Comparison of ENCODE assay signal across 17 cellular contexts in genomic region chr10:73818402-73818801, GRCh38. TPM values are rescaled to one million over a fixed set of nuclear protein-coding genes. Genes with fewer than 3 reads are reported as not detected.
DNase-seq lines count a peak whose midpoint lies in the region; ATAC-seq, FAIRE-seq and TF ChIP-seq lines count a peak whose summit lies in the region.
"Had no signal": no experiment of that assay in that cellular context is flagged by ENCODE, and none has a peak within 500 bp of the region (broad histone marks: within the 10 kb centered on the region; RNA-seq: fewer than 3 reads in every experiment).

No MANE protein-coding gene starts in this region.

- H3F3A ChIP-seq in PC-3 (ENCODE audit: low read length, unreplicated experiment), result peaks cover 2% of the 10 kb centered on the region

- no peak overlapping the region for H3K4me2 ChIP-seq in PC-3 (ENCODE audit: low read length)

- H3K9me3 ChIP-seq in PC-3 (ENCODE audit: low read length) (no peaks in the 10 kb centered on the region), psoas muscle (no peaks in the 10 kb centered on the region)
- H3K9me3 ChIP-seq in CD8-positive, alpha-beta T cell (ENCODE audit: low read length), result no peaks in the 10 kb centered on the region
- H3K9me3 ChIP-seq: mucosa of descending colon, tibial artery had no signal

- peak; percentile 79 for DNase-seq in H7
- no peak for DNase-seq in PC-3
- DNase-seq in psoas muscle, result no peak
- DNase-seq in D721Med (ENCODE audit: insufficient read length, low spot score), result no peak
- no peak for DNase-seq in CD8-positive, alpha-beta T cell
- DNase-seq: activated naive CD8-positive, alpha-beta T cell treated with anti-CD3 and anti-CD28 coated beads, Interleukin-2, amount 50 U/mL, for 24 hours; GDM1; left colon; mucosa of descending colon; NCI-H146; stimulated activated CD4-positive, alpha-beta T cell treated with anti-CD3 and anti-CD28 coated beads, Interleukin-4, amount 100 ng/mL, for 1 hour; T-cell; tibial artery had no signal

- H3K4me3 Mint-ChIP-seq in CD8-positive, alpha-beta T cell, result no peak overlapping the region
- H3K4me3 Mint-ChIP-seq: activated naive CD8-positive, alpha-beta T cell treated with anti-CD3 and anti-CD28 coated beads, Interleukin-2, amount 50 U/mL, for 24 hours; central memory CD8-positive, alpha-beta T cell; T-cell had no signal

- H3K27ac ChIP-seq in PC-3 (ENCODE audit: low read length), result no peak overlapping the region
- H3K27ac ChIP-seq in psoas muscle, result peak overlapping the region; percentile 4
- no peak overlapping the region for H3K27ac ChIP-seq in CD8-positive, alpha-beta T cell (ENCODE audit: low read depth, low read length)

- WGBS in psoas muscle, 3 donors, result 78 to 92% (median 87%) methylated on average over 10 of the region's 10 CpGs

- H3K27me3 ChIP-seq in H7 (ENCODE audit: control insufficient read depth, insufficient read depth, low read length) (no peaks in the 10 kb centered on the region), PC-3 (ENCODE audit: low read length) (no peaks in the 10 kb centered on the region), psoas muscle (ENCODE audit: insufficient read depth in 3 of 3, low read length in 2 of 3) (no peaks in the 10 kb centered on the region)
- H3K27me3 ChIP-seq in CD8-positive, alpha-beta T cell (ENCODE audit: insufficient read depth, low read length), result no peaks in the 10 kb centered on the region
- H3K27me3 ChIP-seq: tibial artery had no signal

- TF ChIP-seq CTCF in PC-3 (conservative IDR thresholded peaks at IDR 0.05; ENCODE audit: low read depth, low read length) (peak; percentile 51), psoas muscle (IDR thresholded peaks at IDR 0.05) (no peak), D721Med (IDR thresholded peaks at IDR 0.05; ENCODE audit: insufficient read depth, missing control alignments) (no peak)
- TF ChIP-seq CTCF in CD8-positive, alpha-beta T cell (IDR thresholded peaks at IDR 0.05), result no peak

- H4K20me1 ChIP-seq in PC-3 (ENCODE audit: low read length), result peaks cover 3% of the 10 kb centered on the region; the same call in 1 of the 2 replicates

- no peaks in the 10 kb centered on the region for H3K79me2 ChIP-seq in PC-3 (ENCODE audit: low read length)

- no peaks in the 10 kb centered on the region for H3K9me3 Mint-ChIP-seq in CD8-positive, alpha-beta T cell
- H3K9me3 Mint-ChIP-seq: activated naive CD8-positive, alpha-beta T cell treated with anti-CD3 and anti-CD28 coated beads, Interleukin-2, amount 50 U/mL, for 24 hours; central memory CD8-positive, alpha-beta T cell; T-cell had no signal

- H3K9ac ChIP-seq in PC-3 (ENCODE audit: low read length), result no peak overlapping the region

- intact Hi-C loops in PC-3 (cut with micrococcal nuclease) (loop anchor here (2.0 kb wide), 2 partner anchors 30 to 60 kb away; no protein-coding TSS in a partner anchor), psoas muscle (cut with DNase I) (no loop called here)
- intact Hi-C loops in CD8-positive, alpha-beta T cell (cut with DNase I, micrococcal nuclease), result no loop called here

- H3K27me3 Mint-ChIP-seq in CD8-positive, alpha-beta T cell (ENCODE audit: low read depth), result no peaks in the 10 kb centered on the region
- H3K27me3 Mint-ChIP-seq: activated naive CD8-positive, alpha-beta T cell treated with anti-CD3 and anti-CD28 coated beads, Interleukin-2, amount 50 U/mL, for 24 hours; central memory CD8-positive, alpha-beta T cell; T-cell had no signal

- peaks cover 78% of the 10 kb centered on the region for H3K36me3 Mint-ChIP-seq in CD8-positive, alpha-beta T cell

- POLR2A ChIA-PET in PC-3 (lab: Charles Lee; ENCODE audit: unreplicated experiment), result interaction anchor here (0.6 to 0.7 kb wide), 2 partner anchors 18 to 41 kb away, joined by 3 to 4 read pairs; no protein-coding TSS in a partner anchor
- POLR2A ChIA-PET in CD8-positive, alpha-beta T cell (lab: Charles Lee), result interaction anchor here (1.3 kb wide), 1 partner anchor 45 kb away, joined by 5 read pairs; no protein-coding TSS in a partner anchor

- no peak overlapping the region for H3K4me3 ChIP-seq in H7 (ENCODE audit: insufficient read depth, low read depth, low read length)
- H3K4me3 ChIP-seq in PC-3 (ENCODE audit: low read length), result no peak overlapping the region
- no peak overlapping the region for H3K4me3 ChIP-seq in psoas muscle
- H3K4me3 ChIP-seq in CD8-positive, alpha-beta T cell (ENCODE audit: low read depth, low read length), result no peak overlapping the region
- H3K4me3 ChIP-seq: mucosa of descending colon, tibial artery had no signal

- no peak overlapping the region for H3K27ac Mint-ChIP-seq in CD8-positive, alpha-beta T cell
- H3K27ac Mint-ChIP-seq: activated naive CD8-positive, alpha-beta T cell treated with anti-CD3 and anti-CD28 coated beads, Interleukin-2, amount 50 U/mL, for 24 hours had no signal

- H3K4me1 ChIP-seq in PC-3 (ENCODE audit: insufficient read depth, low read length) (peaks cover 22% of the 10 kb centered on the region), psoas muscle (peaks cover 8% of the 10 kb centered on the region)
- H3K4me1 ChIP-seq in CD8-positive, alpha-beta T cell (ENCODE audit: insufficient read depth, low read length), result no peaks in the 10 kb centered on the region

- no peak overlapping the region for H2AFZ ChIP-seq in PC-3 (ENCODE audit: low read length)

- FAIRE-seq in D721Med (lab: Jason Lieb, UNC), result no peak

- CTCF ChIA-PET in PC-3 (lab: Charles Lee), result interaction anchor here (2.2 to 3.2 kb wide), 2 partner anchors 10 to 61 kb away, joined by 16 to 32 read pairs; no protein-coding TSS in a partner anchor
- CTCF ChIA-PET in CD8-positive, alpha-beta T cell (lab: Charles Lee), result interaction anchor here (1.0 to 2.0 kb wide), 2 partner anchors 48 to 61 kb away, joined by 3 to 9 read pairs; no protein-coding TSS in a partner anchor

- H3K9me2 ChIP-seq in PC-3 (replicated peaks; ENCODE audit: low read length), result no peaks in the 10 kb centered on the region

- H3K36me3 ChIP-seq in H7 (replicated peaks; ENCODE audit: control insufficient read depth, insufficient read depth, low read length) (peaks cover 8% of the 10 kb centered on the region), PC-3 (ENCODE audit: low read depth, low read length) (peaks cover 54% of the 10 kb centered on the region), psoas muscle (ENCODE audit: insufficient read depth in 1 of 2, low read depth in 1 of 2) (peaks cover 3 to 81% of the 10 kb centered on the region in 2 donors)
- peaks cover 33% of the 10 kb centered on the region for H3K36me3 ChIP-seq in CD8-positive, alpha-beta T cell (ENCODE audit: insufficient read depth, low read length)

- BruUV-seq in PC-3 (replicated peaks; lab: Mats Ljungman, UMichigan), result no TSS peak

- no peaks in the 10 kb centered on the region for H3K4me1 Mint-ChIP-seq in CD8-positive, alpha-beta T cell (ENCODE audit: low read depth)
- H3K4me1 Mint-ChIP-seq: activated naive CD8-positive, alpha-beta T cell treated with anti-CD3 and anti-CD28 coated beads, Interleukin-2, amount 50 U/mL, for 24 hours had no signal

- ATAC-seq in PC-3 (no peak), esophagus mucosa (peak; percentile 2), psoas muscle (no peak), HG02885 (IDR thresholded peaks at IDR 0.05; ENCODE audit: poor library complexity, unreplicated experiment) (no peak), GM19035 (IDR thresholded peaks at IDR 0.05; ENCODE audit: unreplicated experiment) (no peak)
- no peak for ATAC-seq in CD8-positive, alpha-beta T cell
- ATAC-seq: activated naive CD8-positive, alpha-beta T cell treated with anti-CD3 and anti-CD28 coated beads, Interleukin-2, amount 50 U/mL, for 24 hours; left colon; T-cell had no signal

RNA-seq across cellular contexts. Expression of gene NDST2, which starts 7.0 kb away (rescaled TPM):
- total RNA-seq in H7 (2014; rRNA removed; shearing (Covaris generic)), result 26.0 and 31.6 TPM in 2 replicates
- total RNA-seq in PC-3 (2014; rRNA removed) (53.0 and 89.9 TPM in 2 replicates), esophagus mucosa (15.9 TPM), psoas muscle (10 to 100 TPM in 3 of 4 donors, 1 to 10 TPM in 1; 9.4 to 14.5 (median 12.0) TPM)
- 1 to 10 TPM; 4.5 to 8.6 (median 7.8) TPM for polyA plus RNA-seq in psoas muscle
- 100 to 1,000 TPM; 152 to 154 TPM for total RNA-seq in CD8-positive, alpha-beta T cell

RNA-seq across cellular contexts. Expression of gene ZSWIM8, which starts 33.0 kb away (rescaled TPM):
- 21.8 and 59.8 TPM in 2 replicates for total RNA-seq in H7 (2014; rRNA removed; shearing (Covaris generic))
- 152 and 173 TPM in 2 replicates for total RNA-seq in PC-3 (2014; rRNA removed)
- total RNA-seq in esophagus mucosa, result 71.7 TPM
- 10 to 100 TPM; 57.0 to 65.1 (median 58.7) TPM for total RNA-seq in psoas muscle
- 10 to 100 TPM; 40.5 to 68.3 (median 54.4) TPM for polyA plus RNA-seq in psoas muscle
- total RNA-seq in CD8-positive, alpha-beta T cell, result 10 to 100 TPM; 68.2 to 72.4 TPM

RNA-seq across cellular contexts. Expression of gene CHCHD1, which starts 36.6 kb away (rescaled TPM):
- total RNA-seq in H7 (2014; rRNA removed; shearing (Covaris generic)), result 82.7 and 91.4 TPM in 2 replicates
- total RNA-seq in PC-3 (2014; rRNA removed) (199 and 238 TPM in 2 replicates), esophagus mucosa (23.5 TPM), psoas muscle (10 to 100 TPM; 19.9 to 30.9 (median 21.9) TPM)
- 10 to 100 TPM; 66.9 to 98.7 (median 94.3) TPM for polyA plus RNA-seq in psoas muscle
- total RNA-seq in CD8-positive, alpha-beta T cell, result 1 to 10 TPM; 7.2 to 8.1 TPM

RNA-seq across cellular contexts. Expression of gene CAMK2G, which starts 56.0 kb away (rescaled TPM):
- total RNA-seq in H7 (2014; rRNA removed; shearing (Covaris generic)), result 26.6 and 35.9 TPM in 2 replicates
- 170 and 179 TPM in 2 replicates for total RNA-seq in PC-3 (2014; rRNA removed)
- total RNA-seq in esophagus mucosa, result 18.9 TPM
- total RNA-seq in psoas muscle, result 10 to 100 TPM; 34.2 to 60.3 (median 50.8) TPM
- polyA plus RNA-seq in psoas muscle, result 10 to 100 TPM; 15.8 to 58.5 (median 34.4) TPM
- total RNA-seq in CD8-positive, alpha-beta T cell, result 10 to 100 TPM; 28.4 to 28.9 TPM
